ENCODE assay signal across 1 cellular context in the genomic region with DNA sequence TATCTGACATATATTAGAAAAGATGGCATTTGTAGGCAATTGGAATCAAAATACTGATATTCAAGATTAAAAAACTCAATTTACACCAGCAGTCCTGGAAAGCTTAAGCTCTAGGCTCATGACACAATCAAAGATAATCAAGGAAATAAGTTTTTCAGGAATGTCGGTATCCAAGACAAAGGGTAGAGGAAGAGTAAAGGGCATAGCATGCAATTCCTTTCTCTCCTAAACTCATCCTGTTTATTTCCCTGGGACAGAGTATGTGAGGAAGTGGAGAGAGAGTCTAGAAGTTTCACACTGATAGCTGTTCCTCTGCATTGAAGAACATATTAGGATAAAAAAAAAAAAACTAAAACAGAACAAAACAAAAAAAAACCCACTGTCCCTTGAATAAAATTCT.
TF ChIP-seq lines count a peak whose summit lies in the region.

No MANE protein-coding gene starts in this region.

TF ChIP-seq in GM23338, 12 proteins besides CTCF, POLR2A, EP300 and RAD21 (continued from another document):
- no peak for TF ChIP-seq EZH2phosphoT487 (IDR thresholded peaks at IDR 0.05; ENCODE audit: unreplicated experiment)
- TF ChIP-seq, protein P1, sequence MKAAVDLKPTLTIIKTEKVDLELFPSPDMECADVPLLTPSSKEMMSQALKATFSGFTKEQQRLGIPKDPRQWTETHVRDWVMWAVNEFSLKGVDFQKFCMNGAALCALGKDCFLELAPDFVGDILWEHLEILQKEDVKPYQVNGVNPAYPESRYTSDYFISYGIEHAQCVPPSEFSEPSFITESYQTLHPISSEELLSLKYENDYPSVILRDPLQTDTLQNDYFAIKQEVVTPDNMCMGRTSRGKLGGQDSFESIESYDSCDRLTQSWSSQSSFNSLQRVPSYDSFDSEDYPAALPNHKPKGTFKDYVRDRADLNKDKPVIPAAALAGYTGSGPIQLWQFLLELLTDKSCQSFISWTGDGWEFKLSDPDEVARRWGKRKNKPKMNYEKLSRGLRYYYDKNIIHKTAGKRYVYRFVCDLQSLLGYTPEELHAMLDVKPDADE (IDR thresholded peaks at IDR 0.05), result no peak
- TF ChIP-seq POLR2AphosphoS5 (IDR thresholded peaks at IDR 0.05; ENCODE audit: low read depth), result no peak
- TF ChIP-seq ZNF114 (CRISPR knock-in tag; IDR thresholded peaks at IDR 0.05), result no peak
- no peak for TF ChIP-seq ZNF331 (CRISPR knock-in tag; IDR thresholded peaks at IDR 0.05; ENCODE audit: low read depth)
- TF ChIP-seq, protein P2, sequence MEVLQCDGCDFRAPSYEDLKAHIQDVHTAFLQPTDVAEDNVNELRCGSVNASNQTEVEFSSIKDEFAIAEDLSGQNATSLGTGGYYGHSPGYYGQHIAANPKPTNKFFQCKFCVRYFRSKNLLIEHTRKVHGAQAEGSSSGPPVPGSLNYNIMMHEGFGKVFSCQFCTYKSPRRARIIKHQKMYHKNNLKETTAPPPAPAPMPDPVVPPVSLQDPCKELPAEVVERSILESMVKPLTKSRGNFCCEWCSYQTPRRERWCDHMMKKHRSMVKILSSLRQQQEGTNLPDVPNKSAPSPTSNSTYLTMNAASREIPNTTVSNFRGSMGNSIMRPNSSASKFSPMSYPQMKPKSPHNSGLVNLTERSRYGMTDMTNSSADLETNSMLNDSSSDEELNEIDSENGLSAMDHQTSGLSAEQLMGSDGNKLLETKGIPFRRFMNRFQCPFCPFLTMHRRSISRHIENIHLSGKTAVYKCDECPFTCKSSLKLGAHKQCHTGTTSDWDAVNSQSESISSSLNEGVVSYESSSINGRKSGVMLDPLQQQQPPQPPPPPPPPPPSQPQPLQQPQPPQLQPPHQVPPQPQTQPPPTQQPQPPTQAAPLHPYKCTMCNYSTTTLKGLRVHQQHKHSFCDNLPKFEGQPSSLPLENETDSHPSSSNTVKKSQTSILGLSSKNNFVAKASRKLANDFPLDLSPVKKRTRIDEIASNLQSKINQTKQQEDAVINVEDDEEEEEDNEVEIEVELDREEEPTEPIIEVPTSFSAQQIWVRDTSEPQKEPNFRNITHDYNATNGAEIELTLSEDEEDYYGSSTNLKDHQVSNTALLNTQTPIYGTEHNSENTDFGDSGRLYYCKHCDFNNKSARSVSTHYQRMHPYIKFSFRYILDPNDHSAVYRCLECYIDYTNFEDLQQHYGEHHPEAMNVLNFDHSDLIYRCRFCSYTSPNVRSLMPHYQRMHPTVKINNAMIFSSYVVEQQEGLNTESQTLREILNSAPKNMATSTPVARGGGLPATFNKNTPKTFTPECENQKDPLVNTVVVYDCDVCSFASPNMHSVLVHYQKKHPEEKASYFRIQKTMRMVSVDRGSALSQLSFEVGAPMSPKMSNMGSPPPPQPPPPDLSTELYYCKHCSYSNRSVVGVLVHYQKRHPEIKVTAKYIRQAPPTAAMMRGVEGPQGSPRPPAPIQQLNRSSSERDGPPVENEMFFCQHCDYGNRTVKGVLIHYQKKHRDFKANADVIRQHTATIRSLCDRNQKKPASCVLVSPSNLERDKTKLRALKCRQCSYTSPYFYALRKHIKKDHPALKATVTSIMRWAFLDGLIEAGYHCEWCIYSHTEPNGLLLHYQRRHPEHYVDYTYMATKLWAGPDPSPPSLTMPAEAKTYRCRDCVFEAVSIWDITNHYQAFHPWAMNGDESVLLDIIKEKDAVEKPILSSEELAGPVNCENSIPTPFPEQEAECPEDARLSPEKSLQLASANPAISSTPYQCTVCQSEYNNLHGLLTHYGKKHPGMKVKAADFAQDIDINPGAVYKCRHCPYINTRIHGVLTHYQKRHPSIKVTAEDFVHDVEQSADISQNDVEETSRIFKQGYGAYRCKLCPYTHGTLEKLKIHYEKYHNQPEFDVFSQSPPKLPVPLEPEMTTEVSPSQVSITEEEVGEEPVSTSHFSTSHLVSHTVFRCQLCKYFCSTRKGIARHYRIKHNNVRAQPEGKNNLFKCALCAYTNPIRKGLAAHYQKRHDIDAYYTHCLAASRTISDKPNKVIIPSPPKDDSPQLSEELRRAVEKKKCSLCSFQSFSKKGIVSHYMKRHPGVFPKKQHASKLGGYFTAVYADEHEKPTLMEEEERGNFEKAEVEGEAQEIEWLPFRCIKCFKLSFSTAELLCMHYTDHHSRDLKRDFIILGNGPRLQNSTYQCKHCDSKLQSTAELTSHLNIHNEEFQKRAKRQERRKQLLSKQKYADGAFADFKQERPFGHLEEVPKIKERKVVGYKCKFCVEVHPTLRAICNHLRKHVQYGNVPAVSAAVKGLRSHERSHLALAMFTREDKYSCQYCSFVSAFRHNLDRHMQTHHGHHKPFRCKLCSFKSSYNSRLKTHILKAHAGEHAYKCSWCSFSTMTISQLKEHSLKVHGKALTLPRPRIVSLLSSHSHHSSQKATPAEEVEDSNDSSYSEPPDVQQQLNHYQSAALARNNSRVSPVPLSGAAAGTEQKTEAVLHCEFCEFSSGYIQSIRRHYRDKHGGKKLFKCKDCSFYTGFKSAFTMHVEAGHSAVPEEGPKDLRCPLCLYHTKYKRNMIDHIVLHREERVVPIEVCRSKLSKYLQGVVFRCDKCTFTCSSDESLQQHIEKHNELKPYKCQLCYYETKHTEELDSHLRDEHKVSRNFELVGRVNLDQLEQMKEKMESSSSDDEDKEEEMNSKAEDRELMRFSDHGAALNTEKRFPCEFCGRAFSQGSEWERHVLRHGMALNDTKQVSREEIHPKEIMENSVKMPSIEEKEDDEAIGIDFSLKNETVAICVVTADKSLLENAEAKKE (CRISPR knock-in tag; IDR thresholded peaks at IDR 0.05), result no peak
- TF ChIP-seq STAT1 (IDR thresholded peaks at IDR 0.05; ENCODE audit: unreplicated experiment), result no peak
